In genomic region chr6:109327959-109328358, GRCh38 we compare ENCODE assay signal across 23 cellular contexts.
"Had no signal": no experiment of that assay in that cellular context is flagged by ENCODE, and none has a peak within 500 bp of the region (broad histone marks: within the 10 kb centered on the region; RNA-seq: fewer than 3 reads in every experiment).

No MANE protein-coding gene starts in this region.

- H3K4me1 Mint-ChIP-seq: mesothelial cell of epicardium had no signal

- H3K9me3 Mint-ChIP-seq: dendritic cell treated with granulocyte-macrophage colony-stimulating factor and Interleukin-4, amounts not matched to agents 40 ng/mL and 50 ng/mL, for 4 days; effector memory CD8-positive, alpha-beta T cell; mesothelial cell of epicardium had no signal

- H3K27me3 Mint-ChIP-seq: dendritic cell treated with granulocyte-macrophage colony-stimulating factor and Interleukin-4, amounts not matched to agents 40 ng/mL and 50 ng/mL, for 4 days; effector memory CD8-positive, alpha-beta T cell; naive B cell had no signal

- H3K4me3 Mint-ChIP-seq: dendritic cell treated with granulocyte-macrophage colony-stimulating factor and Interleukin-4, amounts not matched to agents 40 ng/mL and 50 ng/mL, for 4 days; effector memory CD8-positive, alpha-beta T cell; endodermal cell; mesothelial cell of epicardium; naive B cell had no signal

- ATAC-seq: effector memory CD8-positive, alpha-beta T cell; esophagus mucosa; heart right ventricle; left cardiac atrium; left lung; left ventricle myocardium superior; lower lobe of right lung; mucosa of descending colon had no signal

- H3K36me3 Mint-ChIP-seq: mesothelial cell of epicardium, naive B cell had no signal

- H3K27ac Mint-ChIP-seq: dendritic cell treated with granulocyte-macrophage colony-stimulating factor and Interleukin-4, amounts not matched to agents 40 ng/mL and 50 ng/mL, for 4 days; effector memory CD8-positive, alpha-beta T cell; endodermal cell; mesothelial cell of epicardium; naive B cell had no signal

- DNase-seq: colonic mucosa; cortex of kidney; effector CD8-positive, alpha-beta T cell; effector memory CD8-positive, alpha-beta T cell; endodermal cell; erythroblast; esophagus squamous epithelium; foreskin fibroblast; foreskin melanocyte; glutamatergic neuron; head of caudate nucleus; heart right ventricle; hippocampal formation; left cardiac atrium; left lung; left ventricle myocardium superior; lower lobe of right lung; mesenchymal stem cell; mucosa of descending colon; naive B cell had no signal
